8 cellular contexts compared by ENCODE assay signal in genomic region chr2:116264872-116265271, GRCh38.
"Had no signal": no experiment of that assay in that cellular context is flagged by ENCODE, and none has a peak within 500 bp of the region (broad histone marks: within the 10 kb centered on the region; RNA-seq: fewer than 3 reads in every experiment).

No MANE protein-coding gene starts in this region.

- H3K4me2 ChIP-seq: KMS-11 had no signal

- FAIRE-seq: H54, HTR-8/SVneo had no signal

- H3K4me1 Mint-ChIP-seq: H9 had no signal

- DNase-seq: GM23248, GOT3, H9, HCEC 1CT, KBM-7 had no signal

- H2AFZ ChIP-seq: GM23248 had no signal

- H3K9ac ChIP-seq: GM23248, KMS-11 had no signal

- H3K27ac ChIP-seq: GM23248, KMS-11 had no signal

- H3K4me3 ChIP-seq: GM23248 had no signal

- H3K4me3 Mint-ChIP-seq: H9 had no signal

- H3K27ac Mint-ChIP-seq: H9 had no signal
